In the genomic region with DNA sequence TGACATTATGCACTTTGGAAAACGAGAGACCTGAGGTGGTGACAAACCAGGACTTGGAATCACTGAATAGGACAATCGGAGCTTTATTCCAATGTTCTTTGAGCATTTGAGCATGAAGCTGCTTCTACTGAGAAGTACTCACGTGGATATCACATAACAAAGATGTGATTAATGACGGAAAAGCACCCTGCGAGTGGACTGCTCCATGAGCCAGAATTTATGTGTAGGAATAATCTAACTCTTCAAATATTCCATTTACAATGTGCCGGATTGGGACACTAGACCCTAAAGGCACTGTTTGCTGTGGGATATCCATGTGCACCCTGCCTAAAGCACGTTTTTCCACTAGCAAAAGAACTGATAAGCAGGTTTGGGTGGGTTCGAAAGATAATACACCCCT, we compare ENCODE assay signal across 1 cellular context.
TF ChIP-seq lines count a peak whose summit lies in the region.

No MANE protein-coding gene starts in this region.

TF ChIP-seq in K562, 482 proteins besides CTCF, POLR2A, EP300 and RAD21:
- TF ChIP-seq, protein P1, sequence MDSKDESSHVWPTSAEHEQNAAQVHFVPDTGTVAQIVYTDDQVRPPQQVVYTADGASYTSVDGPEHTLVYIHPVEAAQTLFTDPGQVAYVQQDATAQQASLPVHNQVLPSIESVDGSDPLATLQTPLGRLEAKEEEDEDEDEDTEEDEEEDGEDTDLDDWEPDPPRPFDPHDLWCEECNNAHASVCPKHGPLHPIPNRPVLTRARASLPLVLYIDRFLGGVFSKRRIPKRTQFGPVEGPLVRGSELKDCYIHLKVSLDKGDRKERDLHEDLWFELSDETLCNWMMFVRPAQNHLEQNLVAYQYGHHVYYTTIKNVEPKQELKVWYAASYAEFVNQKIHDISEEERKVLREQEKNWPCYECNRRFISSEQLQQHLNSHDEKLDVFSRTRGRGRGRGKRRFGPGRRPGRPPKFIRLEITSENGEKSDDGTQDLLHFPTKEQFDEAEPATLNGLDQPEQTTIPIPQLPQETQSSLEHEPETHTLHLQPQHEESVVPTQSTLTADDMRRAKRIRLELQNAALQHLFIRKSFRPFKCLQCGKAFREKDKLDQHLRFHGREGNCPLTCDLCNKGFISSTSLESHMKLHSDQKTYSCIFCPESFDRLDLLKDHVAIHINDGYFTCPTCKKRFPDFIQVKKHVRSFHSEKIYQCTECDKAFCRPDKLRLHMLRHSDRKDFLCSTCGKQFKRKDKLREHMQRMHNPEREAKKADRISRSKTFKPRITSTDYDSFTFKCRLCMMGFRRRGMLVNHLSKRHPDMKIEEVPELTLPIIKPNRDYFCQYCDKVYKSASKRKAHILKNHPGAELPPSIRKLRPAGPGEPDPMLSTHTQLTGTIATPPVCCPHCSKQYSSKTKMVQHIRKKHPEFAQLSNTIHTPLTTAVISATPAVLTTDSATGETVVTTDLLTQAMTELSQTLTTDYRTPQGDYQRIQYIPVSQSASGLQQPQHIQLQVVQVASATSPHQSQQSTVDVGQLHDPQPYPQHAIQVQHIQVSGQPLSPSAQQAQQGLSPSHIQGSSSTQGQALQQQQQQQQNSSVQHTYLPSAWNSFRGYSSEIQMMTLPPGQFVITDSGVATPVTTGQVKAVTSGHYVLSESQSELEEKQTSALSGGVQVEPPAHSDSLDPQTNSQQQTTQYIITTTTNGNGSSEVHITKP (IDR thresholded peaks at IDR 0.05; ENCODE audit: partially characterized antibody): peak; percentile 76
- TF ChIP-seq EHMT2 (IDR thresholded peaks at IDR 0.05) (no peak), PYGO2 (tag; IDR thresholded peaks at IDR 0.05) (no peak)
